16 cellular contexts compared by ENCODE assay signal in genomic region chr14:83255015-83255726, GRCh38.
DNase-seq lines count a peak whose midpoint lies in the region; ATAC-seq and TF ChIP-seq lines count a peak whose summit lies in the region.
"Had no signal": no experiment of that assay in that cellular context is flagged by ENCODE, and none has a peak within 500 bp of the region (broad histone marks: within the 10 kb centered on the region; RNA-seq: fewer than 3 reads in every experiment).

No MANE protein-coding gene starts in this region.

- DNase-seq in NOMO-1 (lab: John Stamatoyannopoulos, UW; ENCODE audit: unreplicated experiment in 2 of 2) (peak; percentile 81 to 98), kidney tubule cell (ENCODE audit: low spot score) (peak; percentile 68), tibial artery (no peak), RKO (ENCODE audit: low spot score) (no peak), medulla oblongata (ENCODE audit: extremely low spot score) (no peak), progenitor cell of endocrine pancreas (ENCODE audit: low spot score, unreplicated experiment) (no peak)
- DNase-seq: activated naive CD8-positive, alpha-beta T cell treated with anti-CD3 and anti-CD28 coated beads, Interleukin-2, amount 10 ng/mL, durations not matched to agents 7 days and 5 days; CD8-positive, alpha-beta memory T cell; naive B cell; NCI-H2081 treated with DMSO at 0.1 percent for 48 hours; OCI-M1; right lobe of liver had no signal

- H3K4me3 Mint-ChIP-seq in progenitor cell of endocrine pancreas (ENCODE audit: low read depth) = no peak overlapping the region
- H3K4me3 Mint-ChIP-seq: activated naive CD8-positive, alpha-beta T cell treated with anti-CD3 and anti-CD28 coated beads, Interleukin-2, amount 10 ng/mL, durations not matched to agents 7 days and 5 days; CD8-positive, alpha-beta memory T cell; naive B cell; T-helper 2 cell treated with Interferon-gamma antibody and Interleukin-4, amounts not matched to agents 5 μg/mL and 100 μg/mL, for 36 hours had no signal

- no peaks in the 10 kb centered on the region for H3K36me3 ChIP-seq in tibial artery
- H3K36me3 ChIP-seq: right lobe of liver had no signal

- no peaks in the 10 kb centered on the region for H3K4me1 ChIP-seq in tibial artery
- H3K4me1 ChIP-seq: right lobe of liver had no signal

- H3K9me3 ChIP-seq in tibial artery = no peaks in the 10 kb centered on the region
- H3K9me3 ChIP-seq: right lobe of liver had no signal

- no peak overlapping the region for H3K27ac ChIP-seq in tibial artery
- H3K27ac ChIP-seq: right lobe of liver had no signal

- H3K36me3 Mint-ChIP-seq in progenitor cell of endocrine pancreas (ENCODE audit: insufficient read depth) = no peaks in the 10 kb centered on the region
- H3K36me3 Mint-ChIP-seq: activated naive CD8-positive, alpha-beta T cell treated with anti-CD3 and anti-CD28 coated beads, Interleukin-2, amount 10 ng/mL, durations not matched to agents 7 days and 5 days; CD8-positive, alpha-beta memory T cell; naive B cell had no signal

- H3K9me3 Mint-ChIP-seq in progenitor cell of endocrine pancreas (ENCODE audit: low read depth) = no peaks in the 10 kb centered on the region

- H3K27me3 ChIP-seq in tibial artery = no peaks in the 10 kb centered on the region
- H3K27me3 ChIP-seq: right lobe of liver had no signal

- no peak overlapping the region for H3K27ac Mint-ChIP-seq in progenitor cell of endocrine pancreas
- H3K27ac Mint-ChIP-seq: activated naive CD8-positive, alpha-beta T cell treated with anti-CD3 and anti-CD28 coated beads, Interleukin-2, amount 10 ng/mL, durations not matched to agents 7 days and 5 days; CD8-positive, alpha-beta memory T cell; naive B cell; T-helper 2 cell treated with Interferon-gamma antibody and Interleukin-4, amounts not matched to agents 5 μg/mL and 100 μg/mL, for 36 hours had no signal

- no peak overlapping the region for H3K4me3 ChIP-seq in tibial artery
- H3K4me3 ChIP-seq: right lobe of liver had no signal

- intact Hi-C loops in tibial artery (cut with DNase I; ENCODE audit: low total_unique reads) = no loop called here

- TF ChIP-seq CTCF in tibial artery (IDR thresholded peaks at IDR 0.05) (no peak), progenitor cell of endocrine pancreas (IDR thresholded peaks at IDR 0.05; ENCODE audit: unreplicated experiment) (no peak)

- no peaks in the 10 kb centered on the region for H3K27me3 Mint-ChIP-seq in progenitor cell of endocrine pancreas
- H3K27me3 Mint-ChIP-seq: activated naive CD8-positive, alpha-beta T cell treated with anti-CD3 and anti-CD28 coated beads, Interleukin-2, amount 10 ng/mL, durations not matched to agents 7 days and 5 days; CD8-positive, alpha-beta memory T cell; naive B cell had no signal

- ATAC-seq in GM19395 (IDR thresholded peaks at IDR 0.05; ENCODE audit: unreplicated experiment) (peak; percentile 74), HG03159 (IDR thresholded peaks at IDR 0.05; ENCODE audit: unreplicated experiment) (peak; percentile 82)
- ATAC-seq: HepG2, right lobe of liver had no signal

- no peaks in the 10 kb centered on the region for H3K4me1 Mint-ChIP-seq in progenitor cell of endocrine pancreas (ENCODE audit: low read depth)
- H3K4me1 Mint-ChIP-seq: activated naive CD8-positive, alpha-beta T cell treated with anti-CD3 and anti-CD28 coated beads, Interleukin-2, amount 10 ng/mL, durations not matched to agents 7 days and 5 days; CD8-positive, alpha-beta memory T cell; naive B cell had no signal

Comparison
In these comparisons a context has a peak if more than half of its experiments do, and no peak if none do; other contexts are left out.
1. DNase-seq: peak in NOMO-1 (2 of 2) and kidney tubule cell (single experiment); none in tibial artery (0 of 2), RKO (single experiment), medulla oblongata (single experiment) and progenitor cell of endocrine pancreas (single experiment).